ENCODE assay signal across 8 cellular contexts in genomic region chr14:77458249-77458950, GRCh38. TPM values are rescaled to one million over a fixed set of nuclear protein-coding genes. Genes with fewer than 3 reads are reported as not detected.
A peak's percentile ranks its signal among the peaks of the same experiment; 100 is the strongest.
DNase-seq lines count a peak whose midpoint lies in the region; ATAC-seq and TF ChIP-seq lines count a peak whose summit lies in the region.

No MANE protein-coding gene starts in this region.

- H3K9me3 ChIP-seq in naive thymus-derived CD4-positive, alpha-beta T cell (ENCODE audit: control insufficient read depth in 2 of 3, low read length in 3 of 3), result no peaks in the 10 kb centered on the region
- H3K9me3 ChIP-seq in testis, result no peaks in the 10 kb centered on the region

- peak overlapping the region; percentile 96 to 100 (median 100) for H3K4me3 Mint-ChIP-seq in naive thymus-derived CD4-positive, alpha-beta T cell

- TF ChIP-seq POLR2A in NB4 (IDR thresholded peaks at IDR 0.05; ENCODE audit: extremely low read depth, insufficient read length) (no peak), erythroblast (IDR thresholded peaks at IDR 0.05; ENCODE audit: low read length) (peak; percentile 49), testis (IDR thresholded peaks at IDR 0.05) (no peak)

- H3K27me3 ChIP-seq in naive thymus-derived CD4-positive, alpha-beta T cell (ENCODE audit: control insufficient read depth in 2 of 2, insufficient read depth in 2 of 2, low read length in 2 of 2), result no peaks in the 10 kb centered on the region
- no peaks in the 10 kb centered on the region for H3K27me3 ChIP-seq in testis

- peak; percentile 15 for ATAC-seq in HG02588 (IDR thresholded peaks at IDR 0.05; ENCODE audit: unreplicated experiment)
- ATAC-seq in naive thymus-derived CD4-positive, alpha-beta T cell, result no peak

- POLR2A ChIA-PET in naive thymus-derived CD4-positive, alpha-beta T cell (lab: Charles Lee), result interaction anchor here (1.0 to 1.9 kb wide), 4 partner anchors 81 to 248 kb away, joined by 3 to 7 read pairs (median 4); partner anchors contain the start of genes GSTZ1, POMT2, SAMD15 and SPTLC2

- H3K36me3 Mint-ChIP-seq in naive thymus-derived CD4-positive, alpha-beta T cell, result peaks cover 3 to 29% (median 21%) of the 10 kb centered on the region in 5 donors

- 0 to 1% methylated on average over 15 to 29 of the region's 29 CpGs for WGBS in testis, 2 donors

- CTCF ChIA-PET in naive thymus-derived CD4-positive, alpha-beta T cell (lab: Charles Lee), result interaction anchor here (1.5 kb wide), 1 partner anchor 142 kb away, joined by 6 read pairs; no protein-coding TSS in a partner anchor

- peaks cover 20 to 26% of the 10 kb centered on the region in 2 donors for H3K4me1 ChIP-seq in naive thymus-derived CD4-positive, alpha-beta T cell (ENCODE audit: control insufficient read depth in 2 of 2, insufficient read depth in 2 of 2, low read length in 2 of 2)
- H3K4me1 ChIP-seq in testis, result peaks cover 21% of the 10 kb centered on the region

- H3K27ac ChIP-seq in naive thymus-derived CD4-positive, alpha-beta T cell (ENCODE audit: low read depth, low read length), result peak overlapping the region; percentile 82
- peak overlapping the region; percentile 92 to 99 for H3K27ac ChIP-seq in testis

- peaks cover under 1 to 43% (median 16%) of the 10 kb centered on the region in 3 experiments for H3K36me3 ChIP-seq in naive thymus-derived CD4-positive, alpha-beta T cell (ENCODE audit: control insufficient read depth in 2 of 3, insufficient read depth in 3 of 3, low read length in 3 of 3)
- H3K36me3 ChIP-seq in testis (ENCODE audit: low read depth, missing control alignments), result no peaks in the 10 kb centered on the region

- H3K9me3 Mint-ChIP-seq in naive thymus-derived CD4-positive, alpha-beta T cell, result peaks cover 0 to 2% (median 0%) of the 10 kb centered on the region in 11 donors

- DNase-seq in NCI-H345 (lab: John Stamatoyannopoulos, UW) (peak; percentile 41), NCI-H345 treated with DMSO at 0.1 percent for 48 hours (lab: John Stamatoyannopoulos, UW; ENCODE audit: unreplicated experiment) (no peak), NB4 (ENCODE audit: low read depth) (peak; percentile 65), erythroblast (lab: John Stamatoyannopoulos, UW) (peak; percentile 87 to 90), testis (peak; percentile 52)
- peak; percentile 4 to 7 for DNase-seq in activated CD8-positive, alpha-beta memory T cell treated with anti-CD3 and anti-CD28 coated beads for 4 hours (ENCODE audit: low read depth in 2 of 2)
- peak in 6 of 9 donors; percentile 3 to 48 (median 10) for DNase-seq in naive thymus-derived CD4-positive, alpha-beta T cell

- H3K27me3 Mint-ChIP-seq in naive thymus-derived CD4-positive, alpha-beta T cell, result no peaks in the 10 kb centered on the region

- intact Hi-C loops in naive thymus-derived CD4-positive, alpha-beta T cell (cut with micrococcal nuclease), result loop anchor here (1.0 to 10.0 kb wide), 7 partner anchors 93 to 1306 kb away; partner anchors contain the start of genes ADCK1 (in 1 of the 2) and GPATCH2L (in 1 of the 2)
- intact Hi-C loops in testis (cut with DNase I; ENCODE audit: low total_unique reads), result no loop called here

- TF ChIP-seq CTCF in NB4 (IDR thresholded peaks at IDR 0.05; ENCODE audit: low read depth, low read length), result no peak
- TF ChIP-seq CTCF in testis (IDR thresholded peaks at IDR 0.05), result no peak

- H3K4me3 ChIP-seq in NB4 (ENCODE audit: low read depth, low read length) (peak overlapping the region; percentile 81), testis (peak overlapping the region; percentile 93 to 99)
- H3K4me3 ChIP-seq in naive thymus-derived CD4-positive, alpha-beta T cell (ENCODE audit: low read length), result peak overlapping the region; percentile 100

- peaks cover 22 to 61% (median 47%) of the 10 kb centered on the region in 7 donors for H3K4me1 Mint-ChIP-seq in naive thymus-derived CD4-positive, alpha-beta T cell

- peak overlapping the region; percentile 94 to 100 (median 99) for H3K27ac Mint-ChIP-seq in naive thymus-derived CD4-positive, alpha-beta T cell

RNA-seq across cellular contexts. Expression of gene AHSA1, which starts 0.5 kb away (rescaled TPM):
- 100 to 1,000 TPM in 3 of 5 experiments, 10 to 100 TPM in 2; 51.6 to 176 (median 103) TPM for total RNA-seq in naive thymus-derived CD4-positive, alpha-beta T cell
- 100 to 1,000 TPM; 142 to 175 TPM for polyA plus RNA-seq in naive thymus-derived CD4-positive, alpha-beta T cell
- 100 to 1,000 TPM; 250 to 379 TPM for total RNA-seq in testis
- polyA plus RNA-seq in testis (ENCODE audit: insufficient read depth, low read depth, low replicate concordance), result 303 TPM

RNA-seq across cellular contexts. Expression of gene VIPAS39, which starts 1.0 kb away (rescaled TPM):
- 10 to 100 TPM; 12.1 to 21.2 (median 20.5) TPM for total RNA-seq in naive thymus-derived CD4-positive, alpha-beta T cell
- polyA plus RNA-seq in naive thymus-derived CD4-positive, alpha-beta T cell, result 10 to 100 TPM; 10.5 to 11.7 TPM
- 10 to 100 TPM; 45.8 to 52.3 TPM for total RNA-seq in testis
- polyA plus RNA-seq in testis (ENCODE audit: insufficient read depth, low read depth, low replicate concordance), result 39.3 TPM

RNA-seq across cellular contexts. Expression of gene NOXRED1, which starts 35.1 kb away (rescaled TPM):
- 1 to 10 TPM in 1 of 5 experiments, under 1 TPM in 4; 0.32 to 1.1 (median 0.56) TPM for total RNA-seq in naive thymus-derived CD4-positive, alpha-beta T cell
- polyA plus RNA-seq in naive thymus-derived CD4-positive, alpha-beta T cell, result not detected
- total RNA-seq in testis, result 10 to 100 TPM in 1 of 2 donors, 1 to 10 TPM in 1; 5.2 to 11.3 TPM
- polyA plus RNA-seq in testis (ENCODE audit: insufficient read depth, low read depth, low replicate concordance), result 18.0 TPM

RNA-seq across cellular contexts. Expression of gene ISM2, which starts 40.2 kb away (rescaled TPM):
- total RNA-seq in naive thymus-derived CD4-positive, alpha-beta T cell, result not detected
- not detected for polyA plus RNA-seq in naive thymus-derived CD4-positive, alpha-beta T cell
- total RNA-seq in testis, result 10 to 100 TPM in 1 of 2 donors, 1 to 10 TPM in 1; 6.2 to 28.7 TPM
- polyA plus RNA-seq in testis (ENCODE audit: insufficient read depth, low read depth, low replicate concordance), result 4.4 TPM
